17 cellular contexts compared by ENCODE assay signal in genomic region chr2:207317358-207317984, GRCh38.
DNase-seq lines count a peak whose midpoint lies in the region; ATAC-seq, FAIRE-seq and TF ChIP-seq lines count a peak whose summit lies in the region.
"Had no signal": no experiment of that assay in that cellular context is flagged by ENCODE, and none has a peak within 500 bp of the region (broad histone marks: within the 10 kb centered on the region; RNA-seq: fewer than 3 reads in every experiment).

No MANE protein-coding gene starts in this region.

- H3K4me3 Mint-ChIP-seq in naive thymus-derived CD8-positive, alpha-beta T cell, result no peak overlapping the region
- H3K4me3 Mint-ChIP-seq in Caco-2 (ENCODE audit: unreplicated experiment), result no peak overlapping the region
- H3K4me3 Mint-ChIP-seq: neural progenitor cell had no signal

- DNase-seq in A549 (ENCODE audit: low read depth in 1 of 2, low spot score in 1 of 2) (peak in 1 of 2 experiments; percentile 48), GM18507 (ENCODE audit: extremely low spot score, insufficient read length, low read depth) (no peak), fibroblast of peridontal ligament (ENCODE audit: extremely low read depth) (peak; percentile 58), NCI-H2081 (lab: John Stamatoyannopoulos, UW) (no peak), erythroblast (lab: John Stamatoyannopoulos, UW) (no peak), Caco-2 (no peak)
- no peak for DNase-seq in naive thymus-derived CD8-positive, alpha-beta T cell
- DNase-seq: KBM-7; NCI-H2029 treated with DMSO at 0.1 percent for 48 hours; NK-92 treated with Interleukin-12 subunit alpha and Interleukin-12 subunit beta, amount 100 ng/mL, for 24 hours; sigmoid colon had no signal

- TF ChIP-seq RAD21 in A549 (conservative IDR thresholded peaks at IDR 0.05 in 1 of 2, IDR thresholded peaks at IDR 0.05 in 1 of 2), result no peak; a peak in 1 of 5 replicates

- no peaks in the 10 kb centered on the region for H3K27me3 ChIP-seq in Caco-2 (replicated peaks; ENCODE audit: control insufficient read depth, insufficient read depth, low read length)
- H3K27me3 ChIP-seq: BLaER1 treated with 17β-estradiol and CSF1 and Interleukin-3, amounts not matched to agents 10 nM and 100 nM; hepatocyte; neural progenitor cell; sigmoid colon; SJSA1 had no signal

- H3K4me3 ChIP-seq in A549 (no peak overlapping the region), Caco-2 (ENCODE audit: low read depth, low read length) (no peak overlapping the region)
- H3K4me3 ChIP-seq: BLaER1 treated with 17β-estradiol and CSF1 and Interleukin-3, amounts not matched to agents 10 nM and 100 nM; hepatocyte; lung; neural progenitor cell; sigmoid colon; SJSA1 had no signal

- BruUV-seq in Caco-2 (replicated peaks; lab: Mats Ljungman, UMichigan), result no TSS peak

- H3K36me3 Mint-ChIP-seq in naive thymus-derived CD8-positive, alpha-beta T cell, result no peaks in the 10 kb centered on the region
- H3K36me3 Mint-ChIP-seq in Caco-2 (ENCODE audit: insufficient read depth, unreplicated experiment), result no peaks in the 10 kb centered on the region
- H3K36me3 Mint-ChIP-seq: neural progenitor cell had no signal

- H3K27ac Mint-ChIP-seq in naive thymus-derived CD8-positive, alpha-beta T cell, result no peak overlapping the region
- no peak overlapping the region for H3K27ac Mint-ChIP-seq in Caco-2 (ENCODE audit: unreplicated experiment)
- H3K27ac Mint-ChIP-seq: neural progenitor cell had no signal

- no peaks in the 10 kb centered on the region for H3K9me3 ChIP-seq in A549
- no peaks in the 10 kb centered on the region for H3K9me3 ChIP-seq in Caco-2
- H3K9me3 ChIP-seq: BLaER1 treated with 17β-estradiol and CSF1 and Interleukin-3, amounts not matched to agents 10 nM and 100 nM; sigmoid colon; SJSA1 had no signal

- FAIRE-seq in A549 (lab: Jason Lieb, UNC), result peak; percentile 81
- FAIRE-seq in GM18507 (lab: Jason Lieb, UNC), result peak; percentile 12

- intact Hi-C loops in Caco-2 (cut with micrococcal nuclease; ENCODE audit: unreplicated experiment), result loop anchor here (10.0 kb wide), 1 partner anchor 513 kb away; no protein-coding TSS in a partner anchor

- no peaks in the 10 kb centered on the region for H3K9me3 Mint-ChIP-seq in naive thymus-derived CD8-positive, alpha-beta T cell
- H3K9me3 Mint-ChIP-seq in Caco-2 (ENCODE audit: unreplicated experiment), result no peaks in the 10 kb centered on the region
- H3K9me3 Mint-ChIP-seq: neural progenitor cell had no signal

- 3% methylated on average over 4 of the region's 4 CpGs for WGBS in A549 (ENCODE audit: missing lambda C conversion rate)

- peak overlapping the region; percentile 56 for H3K4me2 ChIP-seq in A549
- H3K4me2 ChIP-seq: BLaER1 treated with 17β-estradiol and CSF1 and Interleukin-3, amounts not matched to agents 10 nM and 100 nM; hepatocyte; neural progenitor cell had no signal

- peak in 1 of 2 experiments; percentile 61; a peak in 2 of 6 replicates for ATAC-seq in A549
- ATAC-seq in naive thymus-derived CD8-positive, alpha-beta T cell, result no peak

- POLR2A ChIA-PET in A549 (lab: Yijun Ruan, JAX) (no interaction called here), Caco-2 (lab: Charles Lee) (no interaction called here)
- POLR2A ChIA-PET in naive thymus-derived CD8-positive, alpha-beta T cell (lab: Charles Lee), result no interaction called here

- TF ChIP-seq POLR2A in A549 (IDR thresholded peaks at IDR 0.05; ENCODE audit: low read length), result no peak
- TF ChIP-seq POLR2A in erythroblast (IDR thresholded peaks at IDR 0.05; ENCODE audit: low read length), result no peak

- CTCF ChIA-PET in A549 (lab: Yijun Ruan, JAX) (interaction anchor here (1.6 kb wide), 1 partner anchor 60 kb away, joined by 3 read pairs; no protein-coding TSS in a partner anchor), Caco-2 (lab: Charles Lee) (no interaction called here)

- peaks cover 0 to 8% (median 0%) of the 10 kb centered on the region in 5 donors for H3K27me3 Mint-ChIP-seq in naive thymus-derived CD8-positive, alpha-beta T cell
- peaks cover 12% of the 10 kb centered on the region for H3K27me3 Mint-ChIP-seq in Caco-2 (ENCODE audit: insufficient read depth, unreplicated experiment)

- H3K4me1 ChIP-seq in A549, result peaks cover 52% of the 10 kb centered on the region
- H3K4me1 ChIP-seq in Caco-2, result no peaks in the 10 kb centered on the region
- H3K4me1 ChIP-seq: neural progenitor cell, sigmoid colon had no signal

- TF ChIP-seq CTCF in A549 (IDR thresholded peaks at IDR 0.05), result no peak
- no peak for TF ChIP-seq CTCF in VCaP (conservative IDR thresholded peaks at IDR 0.05)
- TF ChIP-seq CTCF in Caco-2 (IDR thresholded peaks at IDR 0.05; ENCODE audit: insufficient read depth in 1 of 2, low read depth in 1 of 2, low read length in 1 of 2, severe bottlenecking in 1 of 2, unreplicated experiment in 1 of 2), result no peak

- H3K27ac ChIP-seq in A549, result peak overlapping the region; percentile 38 to 43; a peak in 4 of 6 replicates
- H3K27ac ChIP-seq in VCaP, result peak overlapping the region; percentile 55
- H3K27ac ChIP-seq: BLaER1 treated with 17β-estradiol and CSF1 and Interleukin-3, amounts not matched to agents 10 nM and 100 nM; hepatocyte; neural progenitor cell; sigmoid colon; SJSA1 had no signal

- H3K4me1 Mint-ChIP-seq in naive thymus-derived CD8-positive, alpha-beta T cell, result peaks cover 0 to 7% (median 0%) of the 10 kb centered on the region in 4 donors
- H3K4me1 Mint-ChIP-seq in Caco-2 (ENCODE audit: low read depth, unreplicated experiment), result no peaks in the 10 kb centered on the region

- no peaks in the 10 kb centered on the region for H3K36me3 ChIP-seq in Caco-2 (ENCODE audit: control insufficient read depth, insufficient read depth, low read length)
- H3K36me3 ChIP-seq: BLaER1 treated with 17β-estradiol and CSF1 and Interleukin-3, amounts not matched to agents 10 nM and 100 nM; neural progenitor cell; sigmoid colon; SJSA1 had no signal

- peak; percentile 49 to 58; a peak in 2 of 5 replicates for TF ChIP-seq EP300 in A549 (IDR thresholded peaks at IDR 0.05)

TF ChIP-seq in A549, 52 proteins besides CTCF, POLR2A, EP300 and RAD21 (continues in another document):
- TF ChIP-seq CBX2 (IDR thresholded peaks at IDR 0.05; ENCODE audit: borderline replicate concordance, low read depth) (no peak), PBX3 (IDR thresholded peaks at IDR 0.05) (no peak), E2F6 (IDR thresholded peaks at IDR 0.05; ENCODE audit: borderline replicate concordance, low read depth) (no peak), TP53 (CRISPR knock-in tag; IDR thresholded peaks at IDR 0.05) (no peak), FOXS1 (CRISPR knock-in tag; IDR thresholded peaks at IDR 0.05) (no peak), HOXB5 (CRISPR knock-in tag; IDR thresholded peaks at IDR 0.05) (no peak), TFCP2L1 (CRISPR knock-in tag; IDR thresholded peaks at IDR 0.05) (no peak), ZC3H11A (IDR thresholded peaks at IDR 0.05) (no peak), GATA3 (IDR thresholded peaks at IDR 0.05; ENCODE audit: borderline replicate concordance) (peak; percentile 66; the same call in 1 of the 2 replicates), HOXB13 (CRISPR knock-in tag; IDR thresholded peaks at IDR 0.05; ENCODE audit: low read depth) (no peak), RNF2 (IDR thresholded peaks at IDR 0.05; ENCODE audit: borderline replicate concordance, low read depth) (no peak), ZSCAN20 (CRISPR knock-in tag; IDR thresholded peaks at IDR 0.05) (no peak), CHD4 (IDR thresholded peaks at IDR 0.05; ENCODE audit: borderline replicate concordance) (no peak), USF2 (IDR thresholded peaks at IDR 0.05) (no peak), NR3C1 (IDR thresholded peaks at IDR 0.05) (no peak), EHMT2 (IDR thresholded peaks at IDR 0.05; ENCODE audit: low read depth) (no peak), RCOR1 (IDR thresholded peaks at IDR 0.05; ENCODE audit: low read depth, low read length) (no peak), CEBPB (IDR thresholded peaks at IDR 0.05) (peak; percentile 78 to 85), JUNB (IDR thresholded peaks at IDR 0.05) (peak; percentile 94)
- TF ChIP-seq, protein P1, sequence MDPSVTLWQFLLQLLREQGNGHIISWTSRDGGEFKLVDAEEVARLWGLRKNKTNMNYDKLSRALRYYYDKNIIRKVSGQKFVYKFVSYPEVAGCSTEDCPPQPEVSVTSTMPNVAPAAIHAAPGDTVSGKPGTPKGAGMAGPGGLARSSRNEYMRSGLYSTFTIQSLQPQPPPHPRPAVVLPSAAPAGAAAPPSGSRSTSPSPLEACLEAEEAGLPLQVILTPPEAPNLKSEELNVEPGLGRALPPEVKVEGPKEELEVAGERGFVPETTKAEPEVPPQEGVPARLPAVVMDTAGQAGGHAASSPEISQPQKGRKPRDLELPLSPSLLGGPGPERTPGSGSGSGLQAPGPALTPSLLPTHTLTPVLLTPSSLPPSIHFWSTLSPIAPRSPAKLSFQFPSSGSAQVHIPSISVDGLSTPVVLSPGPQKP (IDR thresholded peaks at IDR 0.05; ENCODE audit: low read depth, low read length), result no peak
- TF ChIP-seq, protein P2, sequence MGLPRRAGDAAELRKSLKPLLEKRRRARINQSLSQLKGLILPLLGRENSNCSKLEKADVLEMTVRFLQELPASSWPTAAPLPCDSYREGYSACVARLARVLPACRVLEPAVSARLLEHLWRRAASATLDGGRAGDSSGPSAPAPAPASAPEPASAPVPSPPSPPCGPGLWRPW (IDR thresholded peaks at IDR 0.05), result peak; percentile 72; the same call in 1 of the 2 replicates
